Comparison of ENCODE assay signal across 30 cellular contexts in the genomic region with DNA sequence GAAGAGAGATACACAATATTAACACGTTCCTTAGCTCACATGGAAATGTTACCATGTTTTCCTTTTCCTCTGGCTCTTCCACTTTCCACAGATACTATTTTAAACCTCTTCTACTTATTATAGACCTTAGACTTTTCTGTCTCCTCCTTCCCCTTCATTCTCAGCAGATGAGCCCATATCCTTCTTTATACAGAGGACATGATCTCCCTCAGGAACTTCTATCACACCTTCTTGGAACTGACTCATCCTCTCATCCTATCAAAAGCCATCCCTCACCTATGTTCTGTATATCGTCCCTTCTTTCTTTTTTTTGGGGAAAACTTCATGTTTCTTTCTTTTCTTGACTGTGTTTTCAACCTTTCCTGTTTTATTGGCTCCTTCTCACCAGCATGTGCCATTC. TPM values are rescaled to one million over a fixed set of nuclear protein-coding genes. Genes with fewer than 3 reads are reported as not detected.
A peak's percentile ranks its signal among the peaks of the same experiment; 100 is the strongest.
DNase-seq lines count a peak whose midpoint lies in the region; ATAC-seq and TF ChIP-seq lines count a peak whose summit lies in the region.
"Had no signal": no experiment of that assay in that cellular context is flagged by ENCODE, and none has a peak within 500 bp of the region (broad histone marks: within the 10 kb centered on the region; RNA-seq: fewer than 3 reads in every experiment).

No MANE protein-coding gene starts in this region.

- CTCF ChIA-PET in activated B cell treated with CpG ODN at 0.5 μM for 24 hours (lab: Charles Lee): no interaction called here

- intact Hi-C loops in right cardiac atrium (cut with DNase I) (no loop called here), activated B cell treated with CpG ODN at 0.5 μM for 24 hours (cut with micrococcal nuclease) (no loop called here), gastrocnemius medialis (cut with DNase I; ENCODE audit: low total_unique reads) (no loop called here)

- no peak for TF ChIP-seq CTCF in cardiac muscle cell (IDR thresholded peaks at IDR 0.05; ENCODE audit: low read depth, low read length)
- no peak for TF ChIP-seq CTCF in activated B cell treated with CpG ODN at 0.5 μM for 24 hours (IDR thresholded peaks at IDR 0.05)
- TF ChIP-seq CTCF in gastrocnemius medialis (IDR thresholded peaks at IDR 0.05 in 4 of 5, conservative IDR thresholded peaks at IDR 0.05 in 1 of 5): no peak

- H3K4me1 ChIP-seq in cardiac muscle cell (ENCODE audit: low read depth) (peaks cover 35% of the 10 kb centered on the region), right cardiac atrium (ENCODE audit: control insufficient read depth, insufficient read depth, low read length) (no peaks in the 10 kb centered on the region), gastrocnemius medialis (peaks cover 20 to 37% of the 10 kb centered on the region in 2 donors)

- DNase-seq in cardiac muscle cell (ENCODE audit: low read depth in 1 of 2, low spot score in 1 of 2) (no peak), right cardiac atrium (no peak), activated B cell treated with CpG ODN at 0.5 μM for 24 hours (no peak), memory B cell (ENCODE audit: low spot score in 2 of 2) (no peak), gastrocnemius medialis (no peak), HuH-7 (ENCODE audit: low spot score) (no peak), HuH-7.5 (ENCODE audit: low spot score) (no peak), RPMI8226 (no peak)
- DNase-seq: AML-193; C1 segment of cervical spinal cord; CD8-positive, alpha-beta memory T cell; DMS 273 treated with DMSO at 0.1 percent for 48 hours; DMS79; EL; GDM1; HCEC 1CT; NCI-H1048; NCI-H1417; NCI-H1694; NCI-H2029 treated with DMSO at 0.1 percent for 48 hours; NCI-H446 treated with DMSO at 0.1 percent for 48 hours; NCI-H526; NCI-H82; NK-92 treated with Interleukin-12 subunit alpha and Interleukin-12 subunit beta, amount 100 ng/mL, for 24 hours; PC-3; Right ventricle myocardium superior had no signal

- H3K27me3 ChIP-seq in cardiac muscle cell (no peaks in the 10 kb centered on the region), right cardiac atrium (ENCODE audit: control insufficient read depth, insufficient read depth) (no peaks in the 10 kb centered on the region), gastrocnemius medialis (no peaks in the 10 kb centered on the region)

- in situ Hi-C loops in gastrocnemius medialis (cut with MboI; ENCODE audit: low sequenced_read_pairs in 4 of 4): no loop called here

- H3K4me3 Mint-ChIP-seq in activated B cell treated with CpG ODN at 0.5 μM for 24 hours (no peak overlapping the region), memory B cell (no peak overlapping the region)

- H3K27ac ChIP-seq in cardiac muscle cell (peak overlapping the region; percentile 74), right cardiac atrium (ENCODE audit: low read length) (no peak overlapping the region), gastrocnemius medialis (peak overlapping the region in 3 of 4 donors; percentile 5 to 26 (median 10))
- H3K27ac ChIP-seq: A549, KMS-11, SJSA1 had no signal

- H3K4me3 ChIP-seq in cardiac muscle cell (no peak overlapping the region), right cardiac atrium (ENCODE audit: low read length) (no peak overlapping the region), gastrocnemius medialis (no peak overlapping the region)
- H3K4me3 ChIP-seq: A549, SJSA1 had no signal

- H3K9me3 ChIP-seq in cardiac muscle cell (ENCODE audit: low read depth) (no peaks in the 10 kb centered on the region), right cardiac atrium (ENCODE audit: control insufficient read depth, low read length) (no peaks in the 10 kb centered on the region), gastrocnemius medialis (no peaks in the 10 kb centered on the region)
- H3K9me3 ChIP-seq: A549, SJSA1 had no signal

- POLR2A ChIA-PET in activated B cell treated with CpG ODN at 0.5 μM for 24 hours (lab: Charles Lee): interaction anchor here (0.8 kb wide), 1 partner anchor 26 kb away, joined by 4 read pairs; no protein-coding TSS in a partner anchor

- H3K27ac Mint-ChIP-seq in activated B cell treated with CpG ODN at 0.5 μM for 24 hours: peak overlapping the region; percentile 57
- peak overlapping the region; percentile 51 for H3K27ac Mint-ChIP-seq in memory B cell

- 91% methylated on average over 2 of the region's 2 CpGs for WGBS in right cardiac atrium

- H3K36me3 ChIP-seq in cardiac muscle cell (no peaks in the 10 kb centered on the region), gastrocnemius medialis (peaks cover 0 to under 1% of the 10 kb centered on the region in 2 donors)

- no peak for ATAC-seq in right cardiac atrium
- ATAC-seq in activated B cell treated with CpG ODN at 0.5 μM for 24 hours (ENCODE audit: low read depth): no peak
- no peak for ATAC-seq in memory B cell (ENCODE audit: low read depth)
- ATAC-seq in gastrocnemius medialis: no peak
- ATAC-seq: A549, HepG2, PC-3 had no signal

- no peaks in the 10 kb centered on the region for H3K9me3 Mint-ChIP-seq in activated B cell treated with CpG ODN at 0.5 μM for 24 hours
- no peaks in the 10 kb centered on the region for H3K9me3 Mint-ChIP-seq in memory B cell
- H3K9me3 Mint-ChIP-seq: CD8-positive, alpha-beta memory T cell had no signal

- H3K4me1 Mint-ChIP-seq in activated B cell treated with CpG ODN at 0.5 μM for 24 hours (peaks cover 86% of the 10 kb centered on the region), memory B cell (peaks cover 46% of the 10 kb centered on the region)

- H3K36me3 Mint-ChIP-seq in activated B cell treated with CpG ODN at 0.5 μM for 24 hours (ENCODE audit: low read depth) (peaks cover 68% of the 10 kb centered on the region), memory B cell (peaks cover 28% of the 10 kb centered on the region)

- no peak for TF ChIP-seq POLR2A in gastrocnemius medialis (IDR thresholded peaks at IDR 0.05)

- no peaks in the 10 kb centered on the region for H3K27me3 Mint-ChIP-seq in activated B cell treated with CpG ODN at 0.5 μM for 24 hours
- no peaks in the 10 kb centered on the region for H3K27me3 Mint-ChIP-seq in memory B cell
- H3K27me3 Mint-ChIP-seq: CD8-positive, alpha-beta memory T cell had no signal

RNA-seq across cellular contexts. Expression of gene MTPN, which starts 20.8 kb away (rescaled TPM):
- total RNA-seq in cardiac muscle cell (110 and 141 TPM in 2 replicates), right cardiac atrium (100 to 1,000 TPM; 113 to 128 (median 123) TPM), activated B cell treated with CpG ODN at 0.5 μM for 24 hours (130 and 137 TPM in 2 replicates), gastrocnemius medialis (10 to 100 TPM; 48.5 to 94.2 (median 58.7) TPM)
- polyA plus RNA-seq in cardiac muscle cell (79.0 and 86.1 TPM in 2 replicates), right cardiac atrium (64.6 TPM)
